In genomic region chr20:47358672-47359532, GRCh38 we compare ENCODE assay signal across 1 cellular context.
A peak's percentile ranks its signal among the peaks of the same experiment; 100 is the strongest.
TF ChIP-seq lines count a peak whose summit lies in the region.

No MANE protein-coding gene starts in this region.

TF ChIP-seq in HepG2, 621 proteins besides CTCF, POLR2A, EP300 and RAD21 (continued from another document and continues in another):
- TF ChIP-seq ATF2 (CRISPR knock-in tag; IDR thresholded peaks at IDR 0.05) (peak; percentile 97), HNF1A (IDR thresholded peaks at IDR 0.05; ENCODE audit: low read depth) (peak; percentile 84), HNF1A (CRISPR knock-in tag; IDR thresholded peaks at IDR 0.05; ENCODE audit: borderline replicate concordance) (peak; percentile 95), ZZZ3 (CRISPR knock-in tag; IDR thresholded peaks at IDR 0.05; ENCODE audit: borderline replicate concordance) (no peak), TRAFD1 (CRISPR knock-in tag; IDR thresholded peaks at IDR 0.05; ENCODE audit: borderline replicate concordance) (peak; percentile 31; the same call in 1 of the 2 replicates), ZIK1 (CRISPR knock-in tag; IDR thresholded peaks at IDR 0.05; ENCODE audit: borderline replicate concordance, low read depth) (peak; percentile 93; the same call in 1 of the 2 replicates), SOX13 (IDR thresholded peaks at IDR 0.05) (peak; percentile 41; the same call in 1 of the 2 replicates), SOX13 (CRISPR knock-in tag; conservative IDR thresholded peaks at IDR 0.05 in 1 of 2, IDR thresholded peaks at IDR 0.05 in 1 of 2) (peak; percentile 43 to 90; a peak in 3 of 4 replicates), HMGXB4 (CRISPR knock-in tag; IDR thresholded peaks at IDR 0.05; ENCODE audit: borderline replicate concordance in 1 of 2, low read depth in 1 of 2) (peak; percentile 92 to 94; a peak in 3 of 4 replicates), BORCS8-MEF2B (CRISPR knock-in tag; IDR thresholded peaks at IDR 0.05) (peak; percentile 95), ESRRA (CRISPR knock-in tag; IDR thresholded peaks at IDR 0.05; ENCODE audit: low read depth) (peak; percentile 72), SSRP1 (CRISPR knock-in tag; IDR thresholded peaks at IDR 0.05) (peak; percentile 96; the same call in 1 of the 2 replicates), ZBTB7A (CRISPR knock-in tag; IDR thresholded peaks at IDR 0.05) (peak; percentile 77), MTF1 (CRISPR knock-in tag; IDR thresholded peaks at IDR 0.05) (0 out of 2 replicates have a peak, but pooled peaks have one; percentile 21), RBFOX2 (IDR thresholded peaks at IDR 0.05; ENCODE audit: low read depth, low read length) (peak; percentile 75), CREB1 (IDR thresholded peaks at IDR 0.05) (no peak), CREB1 (CRISPR knock-in tag; IDR thresholded peaks at IDR 0.05) (peak; percentile 78), ZNF878 (CRISPR knock-in tag; IDR thresholded peaks at IDR 0.05) (peak; percentile 95), ZNF549 (CRISPR knock-in tag; IDR thresholded peaks at IDR 0.05) (peak; percentile 91; the same call in 1 of the 2 replicates), ZNF570 (CRISPR knock-in tag; IDR thresholded peaks at IDR 0.05; ENCODE audit: borderline replicate concordance) (peak; percentile 98), ERF (CRISPR knock-in tag; IDR thresholded peaks at IDR 0.05) (peak; percentile 90), SPEN (CRISPR knock-in tag; IDR thresholded peaks at IDR 0.05; ENCODE audit: low read depth) (peak; percentile 47), MAFF (IDR thresholded peaks at IDR 0.05; ENCODE audit: low read depth, low read length) (peak; percentile 9; the same call in 1 of the 2 replicates), ZNF605 (CRISPR knock-in tag; IDR thresholded peaks at IDR 0.05) (peak; percentile 99), ZNF552 (CRISPR knock-in tag; IDR thresholded peaks at IDR 0.05; ENCODE audit: borderline replicate concordance) (peak; percentile 21; the same call in 1 of the 2 replicates), ZFYVE20 (CRISPR knock-in tag; IDR thresholded peaks at IDR 0.05; ENCODE audit: borderline replicate concordance, low read depth) (peak; percentile 49; the same call in 1 of the 2 replicates), MEIS2 (CRISPR knock-in tag; IDR thresholded peaks at IDR 0.05) (peak; percentile 95), LRRFIP1 (CRISPR knock-in tag; conservative IDR thresholded peaks at IDR 0.05) (no peak), ARID5B (CRISPR knock-in tag; IDR thresholded peaks at IDR 0.05) (peak; percentile 99), POLR2AphosphoS2 (IDR thresholded peaks at IDR 0.05; ENCODE audit: low read depth, low read length) (peak; percentile 89; the same call in 1 of the 2 replicates), MTA1 (CRISPR knock-in tag; IDR thresholded peaks at IDR 0.05; ENCODE audit: borderline replicate concordance) (peak; percentile 95; the same call in 1 of the 2 replicates), NR0B2 (CRISPR knock-in tag; IDR thresholded peaks at IDR 0.05) (peak; percentile 65; the same call in 1 of the 2 replicates), ZNF468 (CRISPR knock-in tag; IDR thresholded peaks at IDR 0.05) (no peak), GATAD2A (CRISPR knock-in tag; IDR thresholded peaks at IDR 0.05) (peak; percentile 97), ASH2L (IDR thresholded peaks at IDR 0.05; ENCODE audit: insufficient read length, low read depth, low read length) (peak; percentile 95)
